ENCODE assay signal across 8 cellular contexts in genomic region chr3:64533565-64534317, GRCh38.
A peak's percentile ranks its signal among the peaks of the same experiment; 100 is the strongest.
DNase-seq lines count a peak whose midpoint lies in the region; ATAC-seq and TF ChIP-seq lines count a peak whose summit lies in the region.

No MANE protein-coding gene starts in this region.

- CTCF ChIA-PET in SK-N-SH (lab: Yijun Ruan, JAX), result interaction anchor here (0.5 to 11.8 kb wide), 72 partner anchors 9 to 1487 kb away, joined by 3 to 94 read pairs (median 3); no protein-coding TSS in a partner anchor

- H3K27me3 ChIP-seq in SK-N-SH (ENCODE audit: insufficient read depth), result no peaks in the 10 kb centered on the region
- peaks cover 0 to 6% (median 0%) of the 10 kb centered on the region in 7 donors for H3K27me3 ChIP-seq in spleen (replicated peaks in 1 of 7)

- no peaks in the 10 kb centered on the region for H3K9me2 ChIP-seq in SK-N-SH

- ATAC-seq in GM18502 (IDR thresholded peaks at IDR 0.05; ENCODE audit: poor library complexity, unreplicated experiment) (peak; percentile 99), HG02840 (IDR thresholded peaks at IDR 0.05; ENCODE audit: low FRiP score, unreplicated experiment) (peak; percentile 81)

- no peak overlapping the region for H3K4me3 ChIP-seq in SK-N-SH (ENCODE audit: low read depth in 2 of 2, low read length in 1 of 2)
- no peak overlapping the region for H3K4me3 ChIP-seq in spleen

- no peaks in the 10 kb centered on the region for H3K9me3 ChIP-seq in SK-N-SH
- H3K9me3 ChIP-seq in spleen, result no peaks in the 10 kb centered on the region

- in situ Hi-C loops in ACHN (cut with HindIII; ENCODE audit: low pct_ligation_motif_present, low pct_unique_long_range_greater_than_20kb, low sequenced_read_pairs), result no loop called here

- no peak for TF ChIP-seq POLR2A in spleen (IDR thresholded peaks at IDR 0.05)

- TF ChIP-seq RAD21 in SK-N-SH (IDR thresholded peaks at IDR 0.05; ENCODE audit: low read length), result peak; percentile 93

- POLR2A ChIA-PET in SK-N-SH (lab: Yijun Ruan, JAX), result interaction anchor here (1.0 to 1.2 kb wide), 3 partner anchors 142 to 151 kb away, joined by 3 to 4 read pairs (median 3); no protein-coding TSS in a partner anchor

- intact Hi-C loops in spleen (cut with DNase I; ENCODE audit: low total_unique reads), result no loop called here

- H3K4me2 ChIP-seq in SK-N-SH, result peak overlapping the region; percentile 55; the same call in 1 of the 2 replicates

- H3K27ac ChIP-seq in SK-N-SH (ENCODE audit: low read depth in 2 of 2, low read length in 1 of 2) (peak overlapping the region in 1 of 2 experiments; percentile 74; a peak in 2 of 4 replicates), spleen (no peak overlapping the region)

- H4K20me1 ChIP-seq in SK-N-SH (ENCODE audit: insufficient read depth), result no peaks in the 10 kb centered on the region

- H3K36me3 ChIP-seq in SK-N-SH (replicated peaks in 1 of 2; ENCODE audit: control insufficient read depth in 1 of 2, insufficient read depth in 2 of 2, low read length in 1 of 2) (peaks cover 0 to 52% of the 10 kb centered on the region in 2 experiments), spleen (peaks cover 0 to 65% (median 0%) of the 10 kb centered on the region in 6 donors)

- TF ChIP-seq EP300 in SK-N-SH (IDR thresholded peaks at IDR 0.05; ENCODE audit: borderline replicate concordance in 1 of 2, low read depth in 1 of 2, low read length in 1 of 2), result 0 out of 4 replicates have a peak, but pooled peaks of 1 of the 2 experiments have one; percentile 11

- H3F3A ChIP-seq in SK-N-SH (replicated peaks; ENCODE audit: insufficient read depth), result no peaks in the 10 kb centered on the region

- H3K79me2 ChIP-seq in SK-N-SH (ENCODE audit: insufficient read depth), result no peaks in the 10 kb centered on the region

- DNase-seq in ACHN (peak; percentile 83), NCI-H1105 (lab: John Stamatoyannopoulos, UW) (peak; percentile 63), SK-N-SH (peak; percentile 82), brain pericyte (ENCODE audit: low read depth, low spot score) (peak; percentile 61), islet precursor cell (peak; percentile 94), spleen (peak; percentile 81)

- peak overlapping the region; percentile 76; the same call in 1 of the 2 replicates for H2AFZ ChIP-seq in SK-N-SH (ENCODE audit: low read depth)

- TF ChIP-seq CTCF in SK-N-SH (IDR thresholded peaks at IDR 0.05) (peak; percentile 92), spleen (IDR thresholded peaks at IDR 0.05 in 8 of 11, conservative IDR thresholded peaks at IDR 0.05 in 3 of 11) (peak; percentile 10 to 73 (median 60))

- H3K9ac ChIP-seq in SK-N-SH, result no peak overlapping the region

- WGBS in SK-N-SH (ENCODE audit: low lambda C conversion rate), result 47% methylated on average over 8 of the region's 15 CpGs
- WGBS in spleen, 5 donors, result 17 to 26% (median 20%) methylated on average over 13 to 15 of the region's 15 CpGs

- H3K4me1 ChIP-seq in SK-N-SH (ENCODE audit: control insufficient read depth in 1 of 2, insufficient read depth in 2 of 2, low read depth in 1 of 2, low read length in 1 of 2), result peaks cover 0 to 6% of the 10 kb centered on the region in 2 experiments; a peak in 2 of 4 replicates
- H3K4me1 ChIP-seq in spleen, result peaks cover 0 to 12% (median 4%) of the 10 kb centered on the region in 6 donors

TF ChIP-seq in SK-N-SH, 30 proteins besides CTCF, POLR2A, EP300 and RAD21:
- 0 out of 2 replicates have a peak, but pooled peaks have one; percentile 35 for TF ChIP-seq RCOR1 (IDR thresholded peaks at IDR 0.05; ENCODE audit: low read length)
- no peak for TF ChIP-seq RXRA (IDR thresholded peaks at IDR 0.05; ENCODE audit: borderline replicate concordance, low read depth)
- TF ChIP-seq SMC3 (IDR thresholded peaks at IDR 0.05; ENCODE audit: low read depth, low read length), result peak; percentile 91
- TF ChIP-seq GABPA (IDR thresholded peaks at IDR 0.05; ENCODE audit: low read depth), result no peak
